ENCODE assay signal across 24 cellular contexts in the genomic region with DNA sequence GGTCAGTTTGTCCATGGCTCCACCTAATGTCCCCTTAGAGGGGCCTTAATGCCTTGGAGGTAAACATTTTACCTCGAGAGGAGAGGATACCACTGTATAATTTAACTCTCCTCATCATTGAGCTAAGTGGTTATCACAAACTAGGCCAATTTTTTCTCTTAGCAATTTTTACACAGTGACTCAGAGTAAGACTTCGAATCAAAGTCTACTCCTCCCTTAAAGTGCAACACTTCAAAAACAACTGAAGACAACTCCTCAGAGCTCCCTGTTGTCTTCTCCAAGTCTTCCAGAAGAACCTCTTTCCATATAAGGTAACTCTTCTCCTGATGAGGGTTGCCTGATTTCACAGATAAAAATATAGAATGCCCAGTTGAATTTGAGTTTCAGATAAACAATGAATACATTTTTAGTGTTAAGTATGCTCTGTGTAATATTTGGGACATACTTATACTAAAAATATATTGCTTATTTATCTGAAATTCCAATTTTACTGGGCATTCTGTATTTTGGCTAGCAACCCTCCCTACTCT. TPM values are rescaled to one million over a fixed set of nuclear protein-coding genes. Genes with fewer than 3 reads are reported as not detected.
DNase-seq lines count a peak whose midpoint lies in the region; ATAC-seq and TF ChIP-seq lines count a peak whose summit lies in the region.
"Had no signal": no experiment of that assay in that cellular context is flagged by ENCODE, and none has a peak within 500 bp of the region (broad histone marks: within the 10 kb centered on the region; RNA-seq: fewer than 3 reads in every experiment).

No MANE protein-coding gene starts in this region.

- peaks cover 10% of the 10 kb centered on the region for H3K4me1 Mint-ChIP-seq in MCF 10A (ENCODE audit: insufficient read depth, unreplicated experiment)

- no peak overlapping the region for H3K4me3 ChIP-seq in mammary epithelial cell (replicated peaks in 1 of 3; ENCODE audit: insufficient read depth in 1 of 3, low read depth in 2 of 3, low read length in 3 of 3)
- H3K4me3 ChIP-seq in adipocyte (ENCODE audit: low read length): no peak overlapping the region
- no peak overlapping the region for H3K4me3 ChIP-seq in fibroblast of the aortic adventitia (ENCODE audit: low read depth, low read length)
- H3K4me3 ChIP-seq: PC-9, SJSA1 had no signal

- no peaks in the 10 kb centered on the region for H3K9me3 Mint-ChIP-seq in MCF 10A (ENCODE audit: unreplicated experiment)

- no peak overlapping the region for H3K27ac ChIP-seq in mammary epithelial cell (ENCODE audit: insufficient read depth, low read depth, low read length)
- H3K27ac ChIP-seq: 22Rv1, HL-60, PC-9, SJSA1 had no signal

- no peak overlapping the region for H3K27ac Mint-ChIP-seq in MCF 10A (ENCODE audit: low read depth, unreplicated experiment)
- H3K27ac Mint-ChIP-seq: IgD-negative memory B cell had no signal

- WGBS in mammary epithelial cell (ENCODE audit: low coverage, missing lambda C conversion rate): 41% methylated on average over 2 of the region's 2 CpGs

- intact Hi-C loops in mammary epithelial cell (cut with micrococcal nuclease): no loop called here
- intact Hi-C loops in MCF 10A (cut with micrococcal nuclease): no loop called here

- ATAC-seq in GM18867 (IDR thresholded peaks at IDR 0.05; ENCODE audit: unreplicated experiment): no peak
- ATAC-seq in GM18909 (IDR thresholded peaks at IDR 0.05; ENCODE audit: poor library complexity, unreplicated experiment): no peak
- ATAC-seq: HCT116 had no signal

- H3K36me3 ChIP-seq in mammary epithelial cell (ENCODE audit: insufficient read depth, low read length): no peaks in the 10 kb centered on the region
- H3K36me3 ChIP-seq in adipocyte (ENCODE audit: control insufficient read depth, insufficient read depth, low read length, severe bottlenecking): no peaks in the 10 kb centered on the region
- H3K36me3 ChIP-seq: SJSA1 had no signal

- TF ChIP-seq CTCF in mammary epithelial cell (conservative IDR thresholded peaks at IDR 0.05 in 1 of 2, IDR thresholded peaks at IDR 0.05 in 1 of 2; ENCODE audit: extremely low read depth in 1 of 2, insufficient read depth in 1 of 2, low read depth in 1 of 2, low read length in 2 of 2): no peak
- no peak for TF ChIP-seq CTCF in MCF 10A (IDR thresholded peaks at IDR 0.05; ENCODE audit: unreplicated experiment)
- no peak for TF ChIP-seq CTCF in fibroblast of the aortic adventitia (IDR thresholded peaks at IDR 0.05; ENCODE audit: insufficient read depth, low read length)

- H3K27me3 Mint-ChIP-seq in MCF 10A (ENCODE audit: insufficient read depth, unreplicated experiment): no peaks in the 10 kb centered on the region

- peak overlapping the region; percentile 0 for H2AFZ ChIP-seq in mammary epithelial cell (ENCODE audit: low read depth, low read length)
- H2AFZ ChIP-seq: PC-9 had no signal

- dilution Hi-C loops in mammary epithelial cell (cut with HindIII; ENCODE audit: low sequenced_read_pairs): no loop called here

- no peak overlapping the region for H3K4me2 ChIP-seq in mammary epithelial cell (ENCODE audit: insufficient read depth, low read depth, low read length)
- H3K4me2 ChIP-seq: PC-9 had no signal

- peaks cover 38% of the 10 kb centered on the region for H3K4me1 ChIP-seq in mammary epithelial cell (ENCODE audit: insufficient read depth, low read length)
- H3K4me1 ChIP-seq in adipocyte (ENCODE audit: control insufficient read depth, insufficient read depth, low read length): peaks cover 13% of the 10 kb centered on the region

- H3K79me2 ChIP-seq in mammary epithelial cell (ENCODE audit: insufficient read depth, low read length): peaks cover 10% of the 10 kb centered on the region

- BruUV-seq in mammary epithelial cell (replicated peaks; lab: Mats Ljungman, UMichigan) (no TSS peak), MCF 10A (replicated peaks; lab: Mats Ljungman, UMichigan) (no TSS peak)

- in situ Hi-C loops in mammary epithelial cell (cut with MboI; ENCODE audit: low sequenced_read_pairs in 2 of 2): no loop called here

- H3K9ac ChIP-seq in mammary epithelial cell (ENCODE audit: insufficient read depth, low read length): no peak overlapping the region
- H3K9ac ChIP-seq in adipocyte (ENCODE audit: low read length): no peak overlapping the region

- POLR2A ChIA-PET in MCF 10A (lab: Yijun Ruan, JAX): no interaction called here

- CTCF ChIA-PET in mammary epithelial cell (lab: Charles Lee; ENCODE audit: low non-redundant PET): no interaction called here
- CTCF ChIA-PET in MCF 10A (lab: Yijun Ruan, JAX): interaction anchor here (0.6 to 1.6 kb wide), 2 partner anchors 22 to 60 kb away, joined by 3 to 4 read pairs; no protein-coding TSS in a partner anchor

- DNase-seq in mammary epithelial cell (no peak), MCF 10A (ENCODE audit: unreplicated experiment) (no peak), adipocyte (ENCODE audit: low read depth) (peak; percentile 13), fibroblast of the aortic adventitia (ENCODE audit: low read depth) (peak; percentile 31), retina (no peak)
- DNase-seq: Calu3, DMS153, DND-41, NCI-H1092, NCI-H1417 treated with DMSO at 0.1 percent for 48 hours, NCI-H1694 treated with DMSO at 0.1 percent for 48 hours, NCI-H2081 treated with DMSO at 0.1 percent for 48 hours, NCI-H2171, NCI-H524, NCI-H748 treated with DMSO at 0.1 percent for 48 hours, PC-9, Right ventricle myocardium superior had no signal

- H3K27me3 ChIP-seq in mammary epithelial cell (ENCODE audit: insufficient read depth, low read length) (no peaks in the 10 kb centered on the region), adipocyte (replicated peaks; ENCODE audit: control insufficient read depth, insufficient read depth, low read length) (no peaks in the 10 kb centered on the region)

- H3K9me3 ChIP-seq in mammary epithelial cell (replicated peaks; ENCODE audit: insufficient read depth, low read length) (no peaks in the 10 kb centered on the region), adipocyte (ENCODE audit: control insufficient read depth, low read length) (no peaks in the 10 kb centered on the region)
- H3K9me3 ChIP-seq: SJSA1 had no signal

- H4K20me1 ChIP-seq in mammary epithelial cell (ENCODE audit: insufficient read depth, low read length): no peaks in the 10 kb centered on the region

- no peak overlapping the region for H3K4me3 Mint-ChIP-seq in MCF 10A (ENCODE audit: unreplicated experiment)
- H3K4me3 Mint-ChIP-seq: IgD-negative memory B cell had no signal

- H3K36me3 Mint-ChIP-seq in MCF 10A (ENCODE audit: insufficient read depth, unreplicated experiment): no peaks in the 10 kb centered on the region
- H3K36me3 Mint-ChIP-seq: IgD-negative memory B cell had no signal

RNA-seq across cellular contexts. Expression of a gene that starts 4.9 kb away (rescaled TPM):
- 100 to 1,000 TPM; 143 to 150 TPM for total RNA-seq in mammary epithelial cell
- polyA plus RNA-seq in mammary epithelial cell: 79.4 TPM
- 147 TPM for polyA minus RNA-seq in mammary epithelial cell
- 45.2 and 61.0 TPM in 2 replicates for total RNA-seq in MCF 10A (2022)
- total RNA-seq in fibroblast of the aortic adventitia (ENCODE audit: low replicate concordance): 39.8 and 67.5 TPM in 2 replicates
- polyA plus RNA-seq: IgD-negative memory B cell had no signal

Comparison
In these comparisons a context has a peak if more than half of its experiments do, and no peak if none do; other contexts are left out.
1. DNase-seq: peak in adipocyte (single experiment) and fibroblast of the aortic adventitia (single experiment); none in mammary epithelial cell (single experiment), MCF 10A (single experiment) and retina (single experiment).